1 cellular context compared by ENCODE assay signal in the genomic region with DNA sequence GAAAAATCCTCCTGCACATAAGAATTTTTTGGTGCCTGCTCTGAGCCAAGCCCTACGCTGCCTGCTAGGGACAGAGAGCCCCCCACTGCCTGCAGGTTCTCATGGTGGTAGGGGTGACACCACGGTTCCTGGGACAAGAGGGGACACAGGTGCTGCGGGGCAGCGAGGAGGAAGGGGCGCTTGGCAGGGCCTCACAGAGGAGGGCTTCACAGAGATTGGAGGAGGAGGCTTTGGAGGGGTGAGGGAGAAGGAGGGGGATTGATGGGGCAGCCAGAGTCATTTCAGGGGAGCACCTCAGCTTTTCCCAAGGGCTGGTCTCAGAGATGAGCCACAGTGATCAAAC.
TF ChIP-seq lines count a peak whose summit lies in the region.

No MANE protein-coding gene starts in this region.

TF ChIP-seq in WTC11, 78 proteins besides CTCF, POLR2A, EP300 and RAD21:
- TF ChIP-seq, protein P1, sequence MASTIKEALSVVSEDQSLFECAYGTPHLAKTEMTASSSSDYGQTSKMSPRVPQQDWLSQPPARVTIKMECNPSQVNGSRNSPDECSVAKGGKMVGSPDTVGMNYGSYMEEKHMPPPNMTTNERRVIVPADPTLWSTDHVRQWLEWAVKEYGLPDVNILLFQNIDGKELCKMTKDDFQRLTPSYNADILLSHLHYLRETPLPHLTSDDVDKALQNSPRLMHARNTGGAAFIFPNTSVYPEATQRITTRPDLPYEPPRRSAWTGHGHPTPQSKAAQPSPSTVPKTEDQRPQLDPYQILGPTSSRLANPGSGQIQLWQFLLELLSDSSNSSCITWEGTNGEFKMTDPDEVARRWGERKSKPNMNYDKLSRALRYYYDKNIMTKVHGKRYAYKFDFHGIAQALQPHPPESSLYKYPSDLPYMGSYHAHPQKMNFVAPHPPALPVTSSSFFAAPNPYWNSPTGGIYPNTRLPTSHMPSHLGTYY (CRISPR knock-in tag; IDR thresholded peaks at IDR 0.05) = no peak
- TF ChIP-seq SOX15 (CRISPR knock-in tag; IDR thresholded peaks at IDR 0.05) = no peak
- TF ChIP-seq, protein P2, sequence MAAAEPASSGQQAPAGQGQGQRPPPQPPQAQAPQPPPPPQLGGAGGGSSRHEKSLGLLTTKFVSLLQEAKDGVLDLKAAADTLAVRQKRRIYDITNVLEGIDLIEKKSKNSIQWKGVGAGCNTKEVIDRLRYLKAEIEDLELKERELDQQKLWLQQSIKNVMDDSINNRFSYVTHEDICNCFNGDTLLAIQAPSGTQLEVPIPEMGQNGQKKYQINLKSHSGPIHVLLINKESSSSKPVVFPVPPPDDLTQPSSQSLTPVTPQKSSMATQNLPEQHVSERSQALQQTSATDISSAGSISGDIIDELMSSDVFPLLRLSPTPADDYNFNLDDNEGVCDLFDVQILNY (CRISPR knock-in tag; IDR thresholded peaks at IDR 0.05) = no peak
- TF ChIP-seq, protein P3, sequence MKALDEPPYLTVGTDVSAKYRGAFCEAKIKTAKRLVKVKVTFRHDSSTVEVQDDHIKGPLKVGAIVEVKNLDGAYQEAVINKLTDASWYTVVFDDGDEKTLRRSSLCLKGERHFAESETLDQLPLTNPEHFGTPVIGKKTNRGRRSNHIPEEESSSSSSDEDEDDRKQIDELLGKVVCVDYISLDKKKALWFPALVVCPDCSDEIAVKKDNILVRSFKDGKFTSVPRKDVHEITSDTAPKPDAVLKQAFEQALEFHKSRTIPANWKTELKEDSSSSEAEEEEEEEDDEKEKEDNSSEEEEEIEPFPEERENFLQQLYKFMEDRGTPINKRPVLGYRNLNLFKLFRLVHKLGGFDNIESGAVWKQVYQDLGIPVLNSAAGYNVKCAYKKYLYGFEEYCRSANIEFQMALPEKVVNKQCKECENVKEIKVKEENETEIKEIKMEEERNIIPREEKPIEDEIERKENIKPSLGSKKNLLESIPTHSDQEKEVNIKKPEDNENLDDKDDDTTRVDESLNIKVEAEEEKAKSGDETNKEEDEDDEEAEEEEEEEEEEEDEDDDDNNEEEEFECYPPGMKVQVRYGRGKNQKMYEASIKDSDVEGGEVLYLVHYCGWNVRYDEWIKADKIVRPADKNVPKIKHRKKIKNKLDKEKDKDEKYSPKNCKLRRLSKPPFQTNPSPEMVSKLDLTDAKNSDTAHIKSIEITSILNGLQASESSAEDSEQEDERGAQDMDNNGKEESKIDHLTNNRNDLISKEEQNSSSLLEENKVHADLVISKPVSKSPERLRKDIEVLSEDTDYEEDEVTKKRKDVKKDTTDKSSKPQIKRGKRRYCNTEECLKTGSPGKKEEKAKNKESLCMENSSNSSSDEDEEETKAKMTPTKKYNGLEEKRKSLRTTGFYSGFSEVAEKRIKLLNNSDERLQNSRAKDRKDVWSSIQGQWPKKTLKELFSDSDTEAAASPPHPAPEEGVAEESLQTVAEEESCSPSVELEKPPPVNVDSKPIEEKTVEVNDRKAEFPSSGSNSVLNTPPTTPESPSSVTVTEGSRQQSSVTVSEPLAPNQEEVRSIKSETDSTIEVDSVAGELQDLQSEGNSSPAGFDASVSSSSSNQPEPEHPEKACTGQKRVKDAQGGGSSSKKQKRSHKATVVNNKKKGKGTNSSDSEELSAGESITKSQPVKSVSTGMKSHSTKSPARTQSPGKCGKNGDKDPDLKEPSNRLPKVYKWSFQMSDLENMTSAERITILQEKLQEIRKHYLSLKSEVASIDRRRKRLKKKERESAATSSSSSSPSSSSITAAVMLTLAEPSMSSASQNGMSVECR (CRISPR knock-in tag; IDR thresholded peaks at IDR 0.05; ENCODE audit: borderline replicate concordance) = no peak
- TF ChIP-seq GRHL2 (CRISPR knock-in tag; IDR thresholded peaks at IDR 0.05; ENCODE audit: insufficient replicate concordance, severe bottlenecking) = no peak
- TF ChIP-seq, protein P4, sequence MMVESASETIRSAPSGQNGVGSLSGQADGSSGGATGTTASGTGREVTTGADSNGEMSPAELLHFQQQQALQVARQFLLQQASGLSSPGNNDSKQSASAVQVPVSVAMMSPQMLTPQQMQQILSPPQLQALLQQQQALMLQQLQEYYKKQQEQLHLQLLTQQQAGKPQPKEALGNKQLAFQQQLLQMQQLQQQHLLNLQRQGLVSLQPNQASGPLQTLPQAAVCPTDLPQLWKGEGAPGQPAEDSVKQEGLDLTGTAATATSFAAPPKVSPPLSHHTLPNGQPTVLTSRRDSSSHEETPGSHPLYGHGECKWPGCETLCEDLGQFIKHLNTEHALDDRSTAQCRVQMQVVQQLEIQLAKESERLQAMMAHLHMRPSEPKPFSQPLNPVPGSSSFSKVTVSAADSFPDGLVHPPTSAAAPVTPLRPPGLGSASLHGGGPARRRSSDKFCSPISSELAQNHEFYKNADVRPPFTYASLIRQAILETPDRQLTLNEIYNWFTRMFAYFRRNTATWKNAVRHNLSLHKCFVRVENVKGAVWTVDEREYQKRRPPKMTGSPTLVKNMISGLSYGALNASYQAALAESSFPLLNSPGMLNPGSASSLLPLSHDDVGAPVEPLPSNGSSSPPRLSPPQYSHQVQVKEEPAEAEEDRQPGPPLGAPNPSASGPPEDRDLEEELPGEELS (CRISPR knock-in tag; IDR thresholded peaks at IDR 0.05) = no peak
- TF ChIP-seq RORB (CRISPR knock-in tag; IDR thresholded peaks at IDR 0.05) = no peak
- no peak for TF ChIP-seq SMAD4 (CRISPR knock-in tag; IDR thresholded peaks at IDR 0.05)
- TF ChIP-seq ZNF671 (CRISPR knock-in tag; IDR thresholded peaks at IDR 0.05) = no peak
- TF ChIP-seq, protein P5, sequence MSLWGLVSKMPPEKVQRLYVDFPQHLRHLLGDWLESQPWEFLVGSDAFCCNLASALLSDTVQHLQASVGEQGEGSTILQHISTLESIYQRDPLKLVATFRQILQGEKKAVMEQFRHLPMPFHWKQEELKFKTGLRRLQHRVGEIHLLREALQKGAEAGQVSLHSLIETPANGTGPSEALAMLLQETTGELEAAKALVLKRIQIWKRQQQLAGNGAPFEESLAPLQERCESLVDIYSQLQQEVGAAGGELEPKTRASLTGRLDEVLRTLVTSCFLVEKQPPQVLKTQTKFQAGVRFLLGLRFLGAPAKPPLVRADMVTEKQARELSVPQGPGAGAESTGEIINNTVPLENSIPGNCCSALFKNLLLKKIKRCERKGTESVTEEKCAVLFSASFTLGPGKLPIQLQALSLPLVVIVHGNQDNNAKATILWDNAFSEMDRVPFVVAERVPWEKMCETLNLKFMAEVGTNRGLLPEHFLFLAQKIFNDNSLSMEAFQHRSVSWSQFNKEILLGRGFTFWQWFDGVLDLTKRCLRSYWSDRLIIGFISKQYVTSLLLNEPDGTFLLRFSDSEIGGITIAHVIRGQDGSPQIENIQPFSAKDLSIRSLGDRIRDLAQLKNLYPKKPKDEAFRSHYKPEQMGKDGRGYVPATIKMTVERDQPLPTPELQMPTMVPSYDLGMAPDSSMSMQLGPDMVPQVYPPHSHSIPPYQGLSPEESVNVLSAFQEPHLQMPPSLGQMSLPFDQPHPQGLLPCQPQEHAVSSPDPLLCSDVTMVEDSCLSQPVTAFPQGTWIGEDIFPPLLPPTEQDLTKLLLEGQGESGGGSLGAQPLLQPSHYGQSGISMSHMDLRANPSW (CRISPR knock-in tag; conservative IDR thresholded peaks at IDR 0.05; ENCODE audit: low read depth) = no peak
- TF ChIP-seq FOXK1 (CRISPR knock-in tag; IDR thresholded peaks at IDR 0.05) = no peak
- TF ChIP-seq, protein P6, sequence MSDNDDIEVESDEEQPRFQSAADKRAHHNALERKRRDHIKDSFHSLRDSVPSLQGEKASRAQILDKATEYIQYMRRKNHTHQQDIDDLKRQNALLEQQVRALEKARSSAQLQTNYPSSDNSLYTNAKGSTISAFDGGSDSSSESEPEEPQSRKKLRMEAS (CRISPR knock-in tag; IDR thresholded peaks at IDR 0.05) = no peak
- TF ChIP-seq NR1H2 (CRISPR knock-in tag; IDR thresholded peaks at IDR 0.05) = no peak
- TF ChIP-seq, protein P7, sequence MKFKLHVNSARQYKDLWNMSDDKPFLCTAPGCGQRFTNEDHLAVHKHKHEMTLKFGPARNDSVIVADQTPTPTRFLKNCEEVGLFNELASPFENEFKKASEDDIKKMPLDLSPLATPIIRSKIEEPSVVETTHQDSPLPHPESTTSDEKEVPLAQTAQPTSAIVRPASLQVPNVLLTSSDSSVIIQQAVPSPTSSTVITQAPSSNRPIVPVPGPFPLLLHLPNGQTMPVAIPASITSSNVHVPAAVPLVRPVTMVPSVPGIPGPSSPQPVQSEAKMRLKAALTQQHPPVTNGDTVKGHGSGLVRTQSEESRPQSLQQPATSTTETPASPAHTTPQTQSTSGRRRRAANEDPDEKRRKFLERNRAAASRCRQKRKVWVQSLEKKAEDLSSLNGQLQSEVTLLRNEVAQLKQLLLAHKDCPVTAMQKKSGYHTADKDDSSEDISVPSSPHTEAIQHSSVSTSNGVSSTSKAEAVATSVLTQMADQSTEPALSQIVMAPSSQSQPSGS (CRISPR knock-in tag; IDR thresholded peaks at IDR 0.05; ENCODE audit: borderline replicate concordance, low read depth) = no peak
- TF ChIP-seq ESRRA (CRISPR knock-in tag; IDR thresholded peaks at IDR 0.05; ENCODE audit: borderline replicate concordance) = no peak
- no peak for TF ChIP-seq MYBL2 (CRISPR knock-in tag; IDR thresholded peaks at IDR 0.05)
TF ChIP-seq in WTC11: peak in this region for 0.
